In the genomic region with DNA sequence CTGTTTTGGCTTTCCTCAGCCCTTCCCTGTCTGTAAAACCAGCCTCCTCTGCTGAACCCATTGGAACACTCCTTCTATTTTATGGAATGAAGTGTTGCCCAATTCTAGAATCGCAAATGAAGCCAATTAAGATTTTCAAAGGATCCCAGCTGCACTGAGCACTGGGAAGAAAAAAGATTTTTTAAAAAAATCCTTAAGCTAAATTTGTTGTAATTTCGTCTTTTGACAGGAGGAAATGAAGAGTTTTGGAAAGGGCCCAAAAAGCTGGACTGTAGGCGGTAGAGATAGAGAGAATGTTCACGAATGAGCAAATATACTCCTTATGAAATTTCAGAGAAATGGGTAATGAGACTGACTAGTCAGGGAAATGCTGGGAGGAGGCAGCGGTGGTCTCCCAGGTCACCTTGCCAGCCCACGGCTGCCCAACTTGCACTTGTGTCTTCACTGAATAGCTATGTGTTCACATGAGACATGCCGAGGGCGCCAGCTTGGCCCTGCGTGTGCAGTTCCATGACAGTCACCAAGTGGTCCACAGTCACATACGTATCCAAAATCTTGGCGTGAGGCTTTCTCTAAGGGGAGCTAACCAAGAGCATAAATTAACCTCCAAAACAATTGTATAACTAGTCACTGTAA, we compare ENCODE assay signal across 20 cellular contexts.
A peak's percentile ranks its signal among the peaks of the same experiment; 100 is the strongest.
DNase-seq lines count a peak whose midpoint lies in the region; ATAC-seq and TF ChIP-seq lines count a peak whose summit lies in the region.
"Had no signal": no experiment of that assay in that cellular context is flagged by ENCODE, and none has a peak within 500 bp of the region (broad histone marks: within the 10 kb centered on the region; RNA-seq: fewer than 3 reads in every experiment).

No MANE protein-coding gene starts in this region.

- H3K27me3 Mint-ChIP-seq in activated CD8-positive, alpha-beta T cell treated with anti-CD3 and anti-CD28 coated beads for 36 hours: peaks cover 3% of the 10 kb centered on the region
- H3K27me3 Mint-ChIP-seq: IgD-negative memory B cell had no signal

- H3K27ac Mint-ChIP-seq in activated CD8-positive, alpha-beta T cell treated with anti-CD3 and anti-CD28 coated beads for 36 hours: no peak overlapping the region
- H3K27ac Mint-ChIP-seq: HFFc6, IgD-negative memory B cell had no signal

- H2BK5ac ChIP-seq in neuronal stem cell (ENCODE audit: low read length): no peak overlapping the region

- no peak overlapping the region for H2BK120ac ChIP-seq in neuronal stem cell (ENCODE audit: low read depth, low read length)

- H3K4me2 ChIP-seq in neuronal stem cell (ENCODE audit: insufficient read depth, low read length, poor library complexity, severe bottlenecking): no peak overlapping the region

- no peak overlapping the region for H3K27ac ChIP-seq in right atrium auricular region
- H3K27ac ChIP-seq in neuronal stem cell (replicated peaks; ENCODE audit: low read length): no peak overlapping the region
- H3K27ac ChIP-seq: 22Rv1 had no signal

- peaks cover 0 to 7% of the 10 kb centered on the region in 2 donors for H3K4me1 ChIP-seq in right atrium auricular region
- H3K4me1 ChIP-seq in neuronal stem cell (ENCODE audit: control insufficient read depth in 2 of 2, insufficient read depth in 1 of 2, low read depth in 1 of 2, low read length in 2 of 2): peaks cover 0 to 4% of the 10 kb centered on the region in 2 donors

- no peak overlapping the region for H3K14ac ChIP-seq in neuronal stem cell (ENCODE audit: low read length)

- ATAC-seq in Right ventricle myocardium inferior (peak; percentile 83), HG02884 (IDR thresholded peaks at IDR 0.05; ENCODE audit: unreplicated experiment) (no peak), HG03108 (IDR thresholded peaks at IDR 0.05; ENCODE audit: unreplicated experiment) (no peak), HG02642 (IDR thresholded peaks at IDR 0.05; ENCODE audit: poor library complexity, unreplicated experiment) (no peak)
- no peak for ATAC-seq in activated CD8-positive, alpha-beta T cell treated with anti-CD3 and anti-CD28 coated beads for 36 hours

- H3K4me3 ChIP-seq in right atrium auricular region (no peak overlapping the region), neuronal stem cell (ENCODE audit: low read length in 2 of 2) (no peak overlapping the region)

- H2BK15ac ChIP-seq in neuronal stem cell (ENCODE audit: low read length): no peak overlapping the region

- no peak overlapping the region for H3K23ac ChIP-seq in neuronal stem cell (ENCODE audit: low read depth, low read length, poor library complexity)

- no peaks in the 10 kb centered on the region for H3K27me3 ChIP-seq in right atrium auricular region
- H3K27me3 ChIP-seq in neuronal stem cell (ENCODE audit: control insufficient read depth in 3 of 3, insufficient read depth in 3 of 3, low read depth in 1 of 3, low read length in 3 of 3): peaks cover 0 to under 1% (median 0%) of the 10 kb centered on the region in 3 experiments

- peak overlapping the region; percentile 58 for H3K18ac ChIP-seq in neuronal stem cell (ENCODE audit: low read length)

- H3K36me3 ChIP-seq in right atrium auricular region: no peaks in the 10 kb centered on the region
- H3K36me3 ChIP-seq in neuronal stem cell (replicated peaks in 1 of 2; ENCODE audit: control insufficient read depth in 2 of 2, insufficient read depth in 2 of 2, low read length in 2 of 2): no peaks in the 10 kb centered on the region

- no peak for DNase-seq in Right ventricle myocardium inferior (ENCODE audit: missing footprints)
- no peak for DNase-seq in right atrium auricular region (ENCODE audit: low spot score)
- DNase-seq in inferior parietal cortex (ENCODE audit: extremely low spot score): peak; percentile 23
- DNase-seq in neuronal stem cell (ENCODE audit: low spot score): no peak
- DNase-seq in activated CD8-positive, alpha-beta T cell treated with anti-CD3 and anti-CD28 coated beads for 36 hours: no peak
- DNase-seq: DND-41, H7, HFFc6, Karpas-422, NCI-H1417 treated with DMSO at 0.1 percent for 48 hours, NCI-H187 treated with DMSO at 0.1 percent for 48 hours, NCI-H345, NCI-H524 treated with DMSO at 0.1 percent for 48 hours, SIG-M5 had no signal

- H3K36me3 Mint-ChIP-seq in activated CD8-positive, alpha-beta T cell treated with anti-CD3 and anti-CD28 coated beads for 36 hours (ENCODE audit: low read depth): no peaks in the 10 kb centered on the region
- H3K36me3 Mint-ChIP-seq: CD14-positive monocyte had no signal

- no CpG with 5 or more reads among the region's 11 CpGs for WGBS in neuronal stem cell (ENCODE audit: extremely low coverage in 2 of 2, insufficient read length in 2 of 2, insufficient replicate concordance in 1 of 2), 2 donors

- intact Hi-C loops in Right ventricle myocardium inferior (cut with DNase I): no loop called here
- intact Hi-C loops in activated CD8-positive, alpha-beta T cell treated with anti-CD3 and anti-CD28 coated beads for 36 hours (cut with micrococcal nuclease): no loop called here

- no peak overlapping the region for H4K8ac ChIP-seq in neuronal stem cell (ENCODE audit: low read depth, low read length)

- no peak overlapping the region for H3K9ac ChIP-seq in neuronal stem cell (ENCODE audit: low read depth, low read length, poor library complexity)

- H4K91ac ChIP-seq in neuronal stem cell (ENCODE audit: low read depth, low read length, poor library complexity): no peak overlapping the region

- CTCF ChIA-PET in activated CD8-positive, alpha-beta T cell treated with anti-CD3 and anti-CD28 coated beads for 36 hours (lab: Charles Lee): no interaction called here

- no peak overlapping the region for H2AK5ac ChIP-seq in neuronal stem cell (ENCODE audit: low read depth, low read length)

- H2AFZ ChIP-seq in neuronal stem cell (ENCODE audit: low read length): no peak overlapping the region

- H3K79me1 ChIP-seq in neuronal stem cell (ENCODE audit: low read depth, low read length): no peaks in the 10 kb centered on the region

- H3K9me3 Mint-ChIP-seq in activated CD8-positive, alpha-beta T cell treated with anti-CD3 and anti-CD28 coated beads for 36 hours: no peaks in the 10 kb centered on the region

- no peaks in the 10 kb centered on the region for H3K4me1 Mint-ChIP-seq in activated CD8-positive, alpha-beta T cell treated with anti-CD3 and anti-CD28 coated beads for 36 hours (ENCODE audit: low read depth)
- H3K4me1 Mint-ChIP-seq: CD14-positive monocyte had no signal

- POLR2A ChIA-PET in activated CD8-positive, alpha-beta T cell treated with anti-CD3 and anti-CD28 coated beads for 36 hours (lab: Charles Lee): no interaction called here

- TF ChIP-seq CTCF in right atrium auricular region (IDR thresholded peaks at IDR 0.05): no peak
- no peak for TF ChIP-seq CTCF in activated CD8-positive, alpha-beta T cell treated with anti-CD3 and anti-CD28 coated beads for 36 hours (IDR thresholded peaks at IDR 0.05)

- no peak overlapping the region for H3K4ac ChIP-seq in neuronal stem cell (ENCODE audit: low read length)

- H2BK12ac ChIP-seq in neuronal stem cell (ENCODE audit: low read length): no peak overlapping the region

- H3K4me3 Mint-ChIP-seq in activated CD8-positive, alpha-beta T cell treated with anti-CD3 and anti-CD28 coated beads for 36 hours: no peak overlapping the region
- H3K4me3 Mint-ChIP-seq: CD14-positive monocyte, HFFc6, IgD-negative memory B cell had no signal

- H3K9me3 ChIP-seq in right atrium auricular region (no peaks in the 10 kb centered on the region), neuronal stem cell (replicated peaks in 1 of 2; ENCODE audit: control insufficient read depth in 2 of 2, insufficient read depth in 1 of 2, low read depth in 1 of 2, low read length in 2 of 2) (peaks cover 5 to 7% of the 10 kb centered on the region in 2 donors)
